Comparison of ENCODE assay signal across 1 cellular context in genomic region chrX:151184705-151185104, GRCh38.
TF ChIP-seq lines count a peak whose summit lies in the region.

No MANE protein-coding gene starts in this region.

TF ChIP-seq in WTC11, 78 proteins besides CTCF, POLR2A, EP300 and RAD21 (continued from another document):
- TF ChIP-seq, protein P1, sequence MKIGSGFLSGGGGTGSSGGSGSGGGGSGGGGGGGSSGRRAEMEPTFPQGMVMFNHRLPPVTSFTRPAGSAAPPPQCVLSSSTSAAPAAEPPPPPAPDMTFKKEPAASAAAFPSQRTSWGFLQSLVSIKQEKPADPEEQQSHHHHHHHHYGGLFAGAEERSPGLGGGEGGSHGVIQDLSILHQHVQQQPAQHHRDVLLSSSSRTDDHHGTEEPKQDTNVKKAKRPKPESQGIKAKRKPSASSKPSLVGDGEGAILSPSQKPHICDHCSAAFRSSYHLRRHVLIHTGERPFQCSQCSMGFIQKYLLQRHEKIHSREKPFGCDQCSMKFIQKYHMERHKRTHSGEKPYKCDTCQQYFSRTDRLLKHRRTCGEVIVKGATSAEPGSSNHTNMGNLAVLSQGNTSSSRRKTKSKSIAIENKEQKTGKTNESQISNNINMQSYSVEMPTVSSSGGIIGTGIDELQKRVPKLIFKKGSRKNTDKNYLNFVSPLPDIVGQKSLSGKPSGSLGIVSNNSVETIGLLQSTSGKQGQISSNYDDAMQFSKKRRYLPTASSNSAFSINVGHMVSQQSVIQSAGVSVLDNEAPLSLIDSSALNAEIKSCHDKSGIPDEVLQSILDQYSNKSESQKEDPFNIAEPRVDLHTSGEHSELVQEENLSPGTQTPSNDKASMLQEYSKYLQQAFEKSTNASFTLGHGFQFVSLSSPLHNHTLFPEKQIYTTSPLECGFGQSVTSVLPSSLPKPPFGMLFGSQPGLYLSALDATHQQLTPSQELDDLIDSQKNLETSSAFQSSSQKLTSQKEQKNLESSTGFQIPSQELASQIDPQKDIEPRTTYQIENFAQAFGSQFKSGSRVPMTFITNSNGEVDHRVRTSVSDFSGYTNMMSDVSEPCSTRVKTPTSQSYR (CRISPR knock-in tag; IDR thresholded peaks at IDR 0.05): no peak
- TF ChIP-seq NFE2L1 (CRISPR knock-in tag; IDR thresholded peaks at IDR 0.05) (no peak), ZNF423 (CRISPR knock-in tag; IDR thresholded peaks at IDR 0.05) (no peak)
